In genomic region chr19:47432091-47432490, GRCh38 we compare ENCODE assay signal across 18 cellular contexts. TPM values are rescaled to one million over a fixed set of nuclear protein-coding genes. Genes with fewer than 3 reads are reported as not detected.
A peak's percentile ranks its signal among the peaks of the same experiment; 100 is the strongest.
DNase-seq lines count a peak whose midpoint lies in the region; ATAC-seq, FAIRE-seq and TF ChIP-seq lines count a peak whose summit lies in the region.
"Had no signal": no experiment of that assay in that cellular context is flagged by ENCODE, and none has a peak within 500 bp of the region (broad histone marks: within the 10 kb centered on the region; RNA-seq: fewer than 3 reads in every experiment).

No MANE protein-coding gene starts in this region.

- H2AK5ac ChIP-seq in neuronal stem cell (ENCODE audit: low read depth, low read length) = peak overlapping the region; percentile 31

- H3K36me3 ChIP-seq in HepG2 (replicated peaks in 1 of 2; ENCODE audit: control insufficient read depth in 1 of 2, insufficient read depth in 2 of 2, low read length in 2 of 2) (no peaks in the 10 kb centered on the region), right lobe of liver (no peaks in the 10 kb centered on the region), DOHH2 (ENCODE audit: control insufficient read depth, low read length) (no peaks in the 10 kb centered on the region), neuronal stem cell (replicated peaks in 1 of 2; ENCODE audit: control insufficient read depth in 2 of 2, insufficient read depth in 2 of 2, low read length in 2 of 2) (no peaks in the 10 kb centered on the region), breast epithelium (no peaks in the 10 kb centered on the region)
- H3K36me3 ChIP-seq: BE2C had no signal

- H3K27me3 ChIP-seq in HepG2 (ENCODE audit: control insufficient read depth in 1 of 2, insufficient read depth in 2 of 2, low read length in 2 of 2) (peaks cover 0 to 23% of the 10 kb centered on the region in 2 experiments; a peak in 3 of 5 replicates), right lobe of liver (peaks cover 0 to 15% of the 10 kb centered on the region in 2 donors), DOHH2 (ENCODE audit: control insufficient read depth, low read length) (no peaks in the 10 kb centered on the region), neuronal stem cell (ENCODE audit: control insufficient read depth in 3 of 3, insufficient read depth in 3 of 3, low read depth in 1 of 3, low read length in 3 of 3) (peaks cover 5 to 27% (median 9%) of the 10 kb centered on the region in 3 experiments), breast epithelium (peaks cover 3 to 30% of the 10 kb centered on the region in 2 donors)
- H3K27me3 ChIP-seq: BE2C had no signal

- DNase-seq in HepG2 (ENCODE audit: low spot score) (no peak), right lobe of liver (no peak), neuronal stem cell (ENCODE audit: low spot score) (no peak), breast epithelium (ENCODE audit: low spot score in 2 of 2) (no peak), NOMO-1 treated with DMSO at 0.1 percent for 48 hours (lab: John Stamatoyannopoulos, UW; ENCODE audit: unreplicated experiment) (no peak), GM20000 (ENCODE audit: low spot score) (no peak)
- DNase-seq: ACHN; BE2C; CD4-positive, alpha-beta memory T cell; DMS153; DMS79; GF-D8; H9 had no signal

- TF ChIP-seq CTCF in HepG2 (CRISPR knock-in tag; IDR thresholded peaks at IDR 0.05) (no peak), right lobe of liver (IDR thresholded peaks at IDR 0.05) (no peak), DOHH2 (IDR thresholded peaks at IDR 0.05; ENCODE audit: low read depth, low read length, poor library complexity, severe bottlenecking) (no peak), breast epithelium (IDR thresholded peaks at IDR 0.05) (no peak), GM20000 (IDR thresholded peaks at IDR 0.05; ENCODE audit: extremely low read depth, missing control alignments) (no peak)

- TF ChIP-seq RAD21 in HepG2 (CRISPR knock-in tag; IDR thresholded peaks at IDR 0.05) = no peak

- H3K27ac ChIP-seq in HepG2 (ENCODE audit: extremely low read length, insufficient read depth, low read length) (no peak overlapping the region), right lobe of liver (no peak overlapping the region), DOHH2 (ENCODE audit: low read depth, low read length) (no peak overlapping the region), neuronal stem cell (replicated peaks; ENCODE audit: low read length) (no peak overlapping the region), breast epithelium (no peak overlapping the region)

- no peak overlapping the region for H2BK120ac ChIP-seq in neuronal stem cell (ENCODE audit: low read depth, low read length)

- ATAC-seq in HepG2 (no peak), right lobe of liver (no peak)
- no peak for ATAC-seq in activated T-helper 17 cell treated with anti-CD3 and anti-CD28 coated beads, Interleukin-2, amount 50 U/mL, for 72 hours (replicated peaks)

- H3K9me3 Mint-ChIP-seq in activated T-helper 17 cell treated with anti-CD3 and anti-CD28 coated beads, Interleukin-2, amount 50 U/mL, for 72 hours = no peaks in the 10 kb centered on the region
- H3K9me3 Mint-ChIP-seq: CD4-positive, alpha-beta memory T cell; H9 had no signal

- H2BK12ac ChIP-seq in neuronal stem cell (ENCODE audit: low read length) = no peak overlapping the region

- H3K9me3 ChIP-seq in HepG2 (ENCODE audit: low read length) (no peaks in the 10 kb centered on the region), right lobe of liver (no peaks in the 10 kb centered on the region), DOHH2 (ENCODE audit: control insufficient read depth, insufficient read depth, low read length) (no peaks in the 10 kb centered on the region), neuronal stem cell (replicated peaks in 1 of 2; ENCODE audit: control insufficient read depth in 2 of 2, insufficient read depth in 1 of 2, low read depth in 1 of 2, low read length in 2 of 2) (no peaks in the 10 kb centered on the region), breast epithelium (no peaks in the 10 kb centered on the region)
- H3K9me3 ChIP-seq: BE2C had no signal

- no peaks in the 10 kb centered on the region for H3K36me3 Mint-ChIP-seq in activated T-helper 17 cell treated with anti-CD3 and anti-CD28 coated beads, Interleukin-2, amount 50 U/mL, for 72 hours (ENCODE audit: low read depth)
- H3K36me3 Mint-ChIP-seq: CD4-positive, alpha-beta memory T cell had no signal

- no peak for TF ChIP-seq EP300 in HepG2 (IDR thresholded peaks at IDR 0.05; ENCODE audit: low read depth in 2 of 2, low read length in 2 of 2)
- no peak for TF ChIP-seq EP300 in HepG2 (CRISPR knock-in tag; IDR thresholded peaks at IDR 0.05; ENCODE audit: borderline replicate concordance)

- TF ChIP-seq POLR2A in HepG2 (IDR thresholded peaks at IDR 0.05; ENCODE audit: insufficient read depth in 1 of 2, low read depth in 2 of 2, low read length in 2 of 2) (no peak), right lobe of liver (IDR thresholded peaks at IDR 0.05) (no peak), breast epithelium (IDR thresholded peaks at IDR 0.05) (no peak)

- no peak overlapping the region for H2BK15ac ChIP-seq in neuronal stem cell (ENCODE audit: low read length)

- no peak overlapping the region for H3K4me2 ChIP-seq in HepG2 (ENCODE audit: low read depth, low read length)
- H3K4me2 ChIP-seq in DOHH2 (ENCODE audit: low read length) = peak overlapping the region; percentile 37; the same call in 1 of the 2 replicates
- H3K4me2 ChIP-seq in neuronal stem cell (ENCODE audit: insufficient read depth, low read length, poor library complexity, severe bottlenecking) = no peak overlapping the region

- peak overlapping the region; percentile 23 for H3K4me3 Mint-ChIP-seq in activated T-helper 17 cell treated with anti-CD3 and anti-CD28 coated beads, Interleukin-2, amount 50 U/mL, for 72 hours
- H3K4me3 Mint-ChIP-seq: H9 had no signal

- H4K91ac ChIP-seq in neuronal stem cell (ENCODE audit: low read depth, low read length, poor library complexity) = no peak overlapping the region

- H3K9me2 ChIP-seq in DOHH2 (replicated peaks; ENCODE audit: control insufficient read depth, low read length) = no peaks in the 10 kb centered on the region

- H3K27me3 Mint-ChIP-seq in activated T-helper 17 cell treated with anti-CD3 and anti-CD28 coated beads, Interleukin-2, amount 50 U/mL, for 72 hours = peaks cover 25% of the 10 kb centered on the region

- H3K79me1 ChIP-seq in neuronal stem cell (ENCODE audit: low read depth, low read length) = no peaks in the 10 kb centered on the region

- H3K14ac ChIP-seq in neuronal stem cell (ENCODE audit: low read length) = no peak overlapping the region

- BruUV-seq in HepG2 (replicated peaks; lab: Mats Ljungman, UMichigan) = no TSS peak

- peaks cover 29% of the 10 kb centered on the region for H3K4me1 ChIP-seq in HepG2 (ENCODE audit: insufficient read depth, low read length)
- peaks cover 0 to 9% (median 4%) of the 10 kb centered on the region in 4 donors for H3K4me1 ChIP-seq in right lobe of liver
- peaks cover 41% of the 10 kb centered on the region for H3K4me1 ChIP-seq in DOHH2 (ENCODE audit: control insufficient read depth, low read length)
- H3K4me1 ChIP-seq in neuronal stem cell (ENCODE audit: control insufficient read depth in 2 of 2, insufficient read depth in 1 of 2, low read depth in 1 of 2, low read length in 2 of 2) = peaks cover 15 to 20% of the 10 kb centered on the region in 2 donors
- H3K4me1 ChIP-seq in breast epithelium = peaks cover 3 to 13% of the 10 kb centered on the region in 2 donors
- H3K4me1 ChIP-seq: BE2C had no signal

- POLR2A ChIA-PET in HepG2 (lab: Yijun Ruan, JAX) = no interaction called here

- no peak overlapping the region for H3K18ac ChIP-seq in neuronal stem cell (ENCODE audit: low read length)

- H4K8ac ChIP-seq in neuronal stem cell (ENCODE audit: low read depth, low read length) = no peak overlapping the region

- no peak overlapping the region for H2BK5ac ChIP-seq in neuronal stem cell (ENCODE audit: low read length)

- in situ Hi-C loops in HepG2 (cut with HindIII; ENCODE audit: extremely low pct_ligation_motif_present, low pct_unique_long_range_greater_than_20kb) = no loop called here

- H3K4me3 ChIP-seq in HepG2 (replicated peaks in 1 of 3; ENCODE audit: insufficient read depth in 1 of 3, low read depth in 2 of 3, low read length in 3 of 3) (no peak overlapping the region), right lobe of liver (no peak overlapping the region), DOHH2 (ENCODE audit: low read length) (no peak overlapping the region), neuronal stem cell (ENCODE audit: low read length in 2 of 2) (no peak overlapping the region), breast epithelium (no peak overlapping the region)

- FAIRE-seq in HepG2 (lab: Jason Lieb, UNC) = no peak
- FAIRE-seq: A204.1, H1 had no signal

- intact Hi-C loops in HepG2 (cut with micrococcal nuclease; ENCODE audit: unreplicated experiment) = no loop called here
- intact Hi-C loops in right lobe of liver (cut with DNase I) = loop anchor here in 1 of 2 donors (10.0 kb wide), 1 partner anchor 93 kb away; no protein-coding TSS in a partner anchor
- intact Hi-C loops in breast epithelium (cut with DNase I; ENCODE audit: low total_unique reads) = no loop called here

- peaks cover 6% of the 10 kb centered on the region for H3K4me1 Mint-ChIP-seq in activated T-helper 17 cell treated with anti-CD3 and anti-CD28 coated beads, Interleukin-2, amount 50 U/mL, for 72 hours

- peaks cover 14% of the 10 kb centered on the region for H3F3A ChIP-seq in DOHH2 (ENCODE audit: control insufficient read depth, insufficient read depth)

- H3K79me2 ChIP-seq in HepG2 (ENCODE audit: insufficient read depth, low read length) (no peaks in the 10 kb centered on the region), DOHH2 (ENCODE audit: control insufficient read depth, low read length) (no peaks in the 10 kb centered on the region)

- CTCF ChIA-PET in HepG2 (lab: Yijun Ruan, JAX; ENCODE audit: low intra/inter-chr PET ratio, low total read pairs) = no interaction called here

- H2AFZ ChIP-seq in HepG2 (ENCODE audit: low read length) (no peak overlapping the region), neuronal stem cell (ENCODE audit: low read length) (no peak overlapping the region)

- H4K20me1 ChIP-seq in HepG2 (ENCODE audit: insufficient read depth, low read length) (0 out of 2 replicates have a peak, but pooled peaks cover 2% of the 10 kb centered on the region), DOHH2 (ENCODE audit: control insufficient read depth, insufficient read depth, low read depth, low read length) (no peaks in the 10 kb centered on the region)

- no peak overlapping the region for H3K4ac ChIP-seq in neuronal stem cell (ENCODE audit: low read length)

- WGBS in HepG2 (ENCODE audit: low lambda C conversion rate) = 62% methylated on average over 16 of the region's 18 CpGs
- WGBS in right lobe of liver (ENCODE audit: insufficient coverage, low coverage, low lambda C conversion rate, missing lambda C conversion rate) = 73% methylated on average over 2 of the region's 18 CpGs
- WGBS in neuronal stem cell (ENCODE audit: extremely low coverage in 2 of 2, insufficient read length in 2 of 2, insufficient replicate concordance in 1 of 2), 2 donors = no CpG with 5 or more reads among the region's 18 CpGs

- peak overlapping the region; percentile 60 for H3K23ac ChIP-seq in neuronal stem cell (ENCODE audit: low read depth, low read length, poor library complexity)

- H3K27ac Mint-ChIP-seq in activated T-helper 17 cell treated with anti-CD3 and anti-CD28 coated beads, Interleukin-2, amount 50 U/mL, for 72 hours = no peak overlapping the region

- no peak overlapping the region for H3K9ac ChIP-seq in HepG2 (ENCODE audit: insufficient read depth, low read depth, low read length)
- no peak overlapping the region for H3K9ac ChIP-seq in neuronal stem cell (ENCODE audit: low read depth, low read length, poor library complexity)

RNA-seq across cellular contexts. Expression of gene MEIS3, which starts 12.8 kb away (rescaled TPM):
- total RNA-seq in HepG2 (2016; rRNA removed; fragmentation: Illumina TruSeq; extraction: Trizol) (0.09 and 1.2 TPM in 2 replicates), right lobe of liver (1 to 10 TPM in 1 of 6 experiments, under 1 TPM in 5; 0.53 to 1.6 (median 0.77) TPM), breast epithelium (10 to 100 TPM; 13.1 to 41.6 (median 17.1) TPM)
- 1.1 and 1.5 TPM in 2 replicates for total RNA-seq in HepG2 (2016; cell fraction: cytosol; rRNA removed; fragmentation: Illumina TruSeq; extraction: Trizol; ENCODE audit: low read depth)
- total RNA-seq in HepG2 (2016; cell fraction: insoluble cytoplasmic fraction; rRNA removed; fragmentation: Illumina TruSeq; extraction: Trizol) = not detected in 2 replicates
- total RNA-seq in HepG2 (2016; cell fraction: membrane; rRNA removed; fragmentation: Illumina TruSeq; extraction: Trizol) = 0.52 and 0.62 TPM in 2 replicates
- not detected in 2 replicates for total RNA-seq in HepG2 (2016; cell fraction: nucleus; rRNA removed; fragmentation: Illumina TruSeq; extraction: Trizol)
- polyA plus RNA-seq in HepG2 (2011; rRNA removed) = 0.70 and 0.94 TPM in 2 replicates
- 0.39 and 0.59 TPM in 2 replicates for polyA plus RNA-seq in HepG2 (2011; cell fraction: cytosol; rRNA removed)
- 2.3 and 2.8 TPM in 2 replicates for polyA plus RNA-seq in HepG2 (2011; cell fraction: nucleus; rRNA removed)
- 0.25 and 0.93 TPM in 2 replicates for polyA plus RNA-seq in HepG2 (2012)
- polyA plus RNA-seq in HepG2 (2016; cell fraction: cytosol; fragmentation: Illumina TruSeq; extraction: Trizol; ENCODE audit: low read depth) = 0.09 and 0.23 TPM in 2 replicates
- polyA plus RNA-seq in HepG2 (2016; cell fraction: insoluble cytoplasmic fraction; fragmentation: Illumina TruSeq; extraction: Trizol; ENCODE audit: low read depth) = not detected in 2 replicates
- 0.41 and 0.55 TPM in 2 replicates for polyA plus RNA-seq in HepG2 (2016; cell fraction: membrane; fragmentation: Illumina TruSeq; extraction: Trizol; ENCODE audit: low read depth)
- polyA plus RNA-seq in HepG2 (2016; cell fraction: nucleus; fragmentation: Illumina TruSeq; extraction: Trizol; ENCODE audit: insufficient read depth, low read depth) = 0.29 TPM in 1 of 2 replicates, not detected in the other
- 0.82 and 12.4 TPM in 2 replicates for polyA minus RNA-seq in HepG2 (2011; rRNA and poly(A)+ RNA removed; ENCODE audit: low replicate concordance)
- polyA minus RNA-seq in HepG2 (2011; cell fraction: cytosol; rRNA and poly(A)+ RNA removed) = 0.69 and 0.70 TPM in 2 replicates
- 0.50 and 0.64 TPM in 2 replicates for polyA minus RNA-seq in HepG2 (2011; cell fraction: nucleus; rRNA and poly(A)+ RNA removed)
- under 1 TPM in 1 of 2 donors, not detected in 1; 0.39 TPM for total RNA-seq in activated T-helper 17 cell treated with anti-CD3 and anti-CD28 coated beads, Interleukin-2, amount 50 U/mL, for 72 hours
- polyA plus RNA-seq in neuronal stem cell (2013, experiment 1 of 2) = 110 TPM
- polyA plus RNA-seq in neuronal stem cell (2013, experiment 2 of 2) = 102 TPM
- polyA plus RNA-seq: CD14-positive monocyte had no signal

RNA-seq across cellular contexts. Expression of gene SLC8A2, which starts 39.6 kb away (rescaled TPM):
- 0.02 TPM in 1 of 2 replicates, not detected in the other for total RNA-seq in HepG2 (2016; rRNA removed; fragmentation: Illumina TruSeq; extraction: Trizol)
- not detected in 2 replicates for total RNA-seq in HepG2 (2016; cell fraction: cytosol; rRNA removed; fragmentation: Illumina TruSeq; extraction: Trizol; ENCODE audit: low read depth)
- total RNA-seq in HepG2 (2016; cell fraction: insoluble cytoplasmic fraction; rRNA removed; fragmentation: Illumina TruSeq; extraction: Trizol) = not detected in 2 replicates
- not detected in 2 replicates for total RNA-seq in HepG2 (2016; cell fraction: membrane; rRNA removed; fragmentation: Illumina TruSeq; extraction: Trizol)
- not detected in 2 replicates for total RNA-seq in HepG2 (2016; cell fraction: nucleus; rRNA removed; fragmentation: Illumina TruSeq; extraction: Trizol)
- polyA plus RNA-seq in HepG2 (2011; rRNA removed) = 0.09 TPM in 1 of 2 replicates, not detected in the other
- polyA plus RNA-seq in HepG2 (2011; cell fraction: cytosol; rRNA removed) = 0.09 and 0.12 TPM in 2 replicates
- polyA plus RNA-seq in HepG2 (2011; cell fraction: nucleus; rRNA removed) = 0.19 and 0.51 TPM in 2 replicates
- polyA plus RNA-seq in HepG2 (2012) = 0.07 TPM in 1 of 2 replicates, not detected in the other
- not detected in 2 replicates for polyA plus RNA-seq in HepG2 (2016; cell fraction: cytosol; fragmentation: Illumina TruSeq; extraction: Trizol; ENCODE audit: low read depth)
- not detected in 2 replicates for polyA plus RNA-seq in HepG2 (2016; cell fraction: insoluble cytoplasmic fraction; fragmentation: Illumina TruSeq; extraction: Trizol; ENCODE audit: low read depth)
- not detected in 2 replicates for polyA plus RNA-seq in HepG2 (2016; cell fraction: membrane; fragmentation: Illumina TruSeq; extraction: Trizol; ENCODE audit: low read depth)
- polyA plus RNA-seq in HepG2 (2016; cell fraction: nucleus; fragmentation: Illumina TruSeq; extraction: Trizol; ENCODE audit: insufficient read depth, low read depth) = not detected in 2 replicates
- 0.78 TPM in 1 of 2 replicates, not detected in the other for polyA minus RNA-seq in HepG2 (2011; rRNA and poly(A)+ RNA removed; ENCODE audit: low replicate concordance)
- polyA minus RNA-seq in HepG2 (2011; cell fraction: cytosol; rRNA and poly(A)+ RNA removed) = not detected in 2 replicates
- polyA minus RNA-seq in HepG2 (2011; cell fraction: nucleus; rRNA and poly(A)+ RNA removed) = not detected in 2 replicates
- total RNA-seq in right lobe of liver = under 1 TPM in 1 of 6 experiments, not detected in 5; 0.13 TPM
- under 1 TPM; 0.06 to 0.50 TPM for total RNA-seq in activated T-helper 17 cell treated with anti-CD3 and anti-CD28 coated beads, Interleukin-2, amount 50 U/mL, for 72 hours
- 4.7 TPM for polyA plus RNA-seq in neuronal stem cell (2013, experiment 1 of 2)
- polyA plus RNA-seq in neuronal stem cell (2013, experiment 2 of 2) = 5.5 TPM
- total RNA-seq in breast epithelium = under 1 TPM in 2 of 3 donors, not detected in 1; under 0.01 to 0.29 TPM
- total RNA-seq: CD4-positive, alpha-beta memory T cell had no signal
- polyA plus RNA-seq: CD14-positive monocyte; CD4-positive, alpha-beta memory T cell had no signal

RNA-seq across cellular contexts. Expression of gene KPTN, which starts 51.9 kb away (rescaled TPM):
- total RNA-seq in HepG2 (2016; rRNA removed; fragmentation: Illumina TruSeq; extraction: Trizol) (8.4 and 9.1 TPM in 2 replicates), right lobe of liver (1 to 10 TPM; 3.1 to 7.8 (median 6.2) TPM), breast epithelium (1 to 10 TPM; 4.6 to 6.6 (median 6.3) TPM)
- total RNA-seq in HepG2 (2016; cell fraction: cytosol; rRNA removed; fragmentation: Illumina TruSeq; extraction: Trizol; ENCODE audit: low read depth) = 2.8 and 3.3 TPM in 2 replicates
- 8.2 and 10.6 TPM in 2 replicates for total RNA-seq in HepG2 (2016; cell fraction: insoluble cytoplasmic fraction; rRNA removed; fragmentation: Illumina TruSeq; extraction: Trizol)
- 4.2 and 6.5 TPM in 2 replicates for total RNA-seq in HepG2 (2016; cell fraction: membrane; rRNA removed; fragmentation: Illumina TruSeq; extraction: Trizol)
- 9.8 and 13.4 TPM in 2 replicates for total RNA-seq in HepG2 (2016; cell fraction: nucleus; rRNA removed; fragmentation: Illumina TruSeq; extraction: Trizol)
- 13.3 and 17.6 TPM in 2 replicates for polyA plus RNA-seq in HepG2 (2011; rRNA removed)
- polyA plus RNA-seq in HepG2 (2011; cell fraction: cytosol; rRNA removed) = 8.3 and 11.4 TPM in 2 replicates
- polyA plus RNA-seq in HepG2 (2011; cell fraction: nucleus; rRNA removed) = 48.6 and 50.4 TPM in 2 replicates
- polyA plus RNA-seq in HepG2 (2012) = 9.8 and 14.4 TPM in 2 replicates
- 4.3 and 5.1 TPM in 2 replicates for polyA plus RNA-seq in HepG2 (2016; cell fraction: cytosol; fragmentation: Illumina TruSeq; extraction: Trizol; ENCODE audit: low read depth)
- 14.4 and 17.5 TPM in 2 replicates for polyA plus RNA-seq in HepG2 (2016; cell fraction: insoluble cytoplasmic fraction; fragmentation: Illumina TruSeq; extraction: Trizol; ENCODE audit: low read depth)
- 5.2 and 7.2 TPM in 2 replicates for polyA plus RNA-seq in HepG2 (2016; cell fraction: membrane; fragmentation: Illumina TruSeq; extraction: Trizol; ENCODE audit: low read depth)
- 29.6 and 30.0 TPM in 2 replicates for polyA plus RNA-seq in HepG2 (2016; cell fraction: nucleus; fragmentation: Illumina TruSeq; extraction: Trizol; ENCODE audit: insufficient read depth, low read depth)
- 8.3 and 15.8 TPM in 2 replicates for polyA minus RNA-seq in HepG2 (2011; rRNA and poly(A)+ RNA removed; ENCODE audit: low replicate concordance)
- 5.2 TPM in 2 replicates for polyA minus RNA-seq in HepG2 (2011; cell fraction: cytosol; rRNA and poly(A)+ RNA removed)
- polyA minus RNA-seq in HepG2 (2011; cell fraction: nucleus; rRNA and poly(A)+ RNA removed) = 3.2 and 5.5 TPM in 2 replicates
- total RNA-seq in activated T-helper 17 cell treated with anti-CD3 and anti-CD28 coated beads, Interleukin-2, amount 50 U/mL, for 72 hours = 10 to 100 TPM; 12.9 to 17.7 TPM
- polyA plus RNA-seq in neuronal stem cell (2013, experiment 1 of 2) = 17.3 TPM
- polyA plus RNA-seq in neuronal stem cell (2013, experiment 2 of 2) = 17.4 TPM

Comparison
In these comparisons a context has a peak if more than half of its experiments do, and no peak if none do; other contexts are left out.
1. RNA of gene MEIS3, which starts 12.8 kb away (total RNA-seq): 13.1 to 41.6 TPM in breast epithelium; 0.53 to 1.6 TPM in right lobe of liver, 0.39 TPM in activated T-helper 17 cell treated with anti-CD3 and anti-CD28 coated beads, Interleukin-2, amount 50 U/mL, for 72 hours and 0.09 to 1.5 TPM in HepG2; every median in the first group is over 4 times any median in the second.